1 cellular context compared by ENCODE assay signal in the genomic region with DNA sequence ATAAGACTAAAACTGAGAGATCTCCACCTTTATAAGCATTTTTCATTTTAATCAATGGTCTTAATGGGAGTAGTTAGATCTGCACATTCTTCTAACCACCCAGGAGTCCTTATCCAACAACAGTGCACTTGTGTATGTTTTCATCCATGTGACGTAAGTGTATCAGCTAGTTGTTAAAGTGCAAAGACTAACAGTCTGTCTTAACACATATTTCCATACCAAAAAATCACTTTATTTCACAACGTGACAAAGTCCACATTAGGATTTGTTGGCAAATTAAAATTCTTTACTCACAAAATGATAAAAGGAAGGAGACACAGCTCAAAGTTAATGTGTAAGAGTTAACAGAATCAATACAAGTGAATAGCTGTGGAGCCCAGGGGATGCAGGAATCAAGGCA.
TF ChIP-seq lines count a peak whose summit lies in the region.

No MANE protein-coding gene starts in this region.

TF ChIP-seq in WTC11, 78 proteins besides CTCF, POLR2A, EP300 and RAD21 (continued from another document):
- TF ChIP-seq, protein P1, sequence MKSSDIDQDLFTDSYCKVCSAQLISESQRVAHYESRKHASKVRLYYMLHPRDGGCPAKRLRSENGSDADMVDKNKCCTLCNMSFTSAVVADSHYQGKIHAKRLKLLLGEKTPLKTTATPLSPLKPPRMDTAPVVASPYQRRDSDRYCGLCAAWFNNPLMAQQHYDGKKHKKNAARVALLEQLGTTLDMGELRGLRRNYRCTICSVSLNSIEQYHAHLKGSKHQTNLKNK (CRISPR knock-in tag; IDR thresholded peaks at IDR 0.05): no peak
- TF ChIP-seq ZNF671 (CRISPR knock-in tag; IDR thresholded peaks at IDR 0.05): no peak
- TF ChIP-seq ZNF263 (CRISPR knock-in tag; IDR thresholded peaks at IDR 0.05; ENCODE audit: low read depth): no peak
- TF ChIP-seq, protein P2, sequence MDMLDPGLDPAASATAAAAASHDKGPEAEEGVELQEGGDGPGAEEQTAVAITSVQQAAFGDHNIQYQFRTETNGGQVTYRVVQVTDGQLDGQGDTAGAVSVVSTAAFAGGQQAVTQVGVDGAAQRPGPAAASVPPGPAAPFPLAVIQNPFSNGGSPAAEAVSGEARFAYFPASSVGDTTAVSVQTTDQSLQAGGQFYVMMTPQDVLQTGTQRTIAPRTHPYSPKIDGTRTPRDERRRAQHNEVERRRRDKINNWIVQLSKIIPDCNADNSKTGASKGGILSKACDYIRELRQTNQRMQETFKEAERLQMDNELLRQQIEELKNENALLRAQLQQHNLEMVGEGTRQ (CRISPR knock-in tag; IDR thresholded peaks at IDR 0.05): no peak
